In genomic region chr4:128916832-128917231, GRCh38 we compare ENCODE assay signal across 9 cellular contexts.
DNase-seq lines count a peak whose midpoint lies in the region; ATAC-seq, FAIRE-seq and TF ChIP-seq lines count a peak whose summit lies in the region.
"Had no signal": no experiment of that assay in that cellular context is flagged by ENCODE, and none has a peak within 500 bp of the region (broad histone marks: within the 10 kb centered on the region; RNA-seq: fewer than 3 reads in every experiment).

No MANE protein-coding gene starts in this region.

- TF ChIP-seq RAD21 in K562 (CRISPR knock-in tag; conservative IDR thresholded peaks at IDR 0.05 in 1 of 2, IDR thresholded peaks at IDR 0.05 in 1 of 2), result no peak

- H4K20me1 ChIP-seq in K562 (replicated peaks; ENCODE audit: control insufficient read depth, insufficient read depth, low read length), result no peaks in the 10 kb centered on the region

- no peaks in the 10 kb centered on the region for H3K4me1 ChIP-seq in K562 (replicated peaks in 1 of 2; ENCODE audit: control insufficient read depth in 2 of 2, insufficient read depth in 2 of 2, low read length in 2 of 2)

- H3K36me3 ChIP-seq in K562 (ENCODE audit: control insufficient read depth, insufficient read depth, low read length), result no peaks in the 10 kb centered on the region

- intact Hi-C loops in K562 (cut with micrococcal nuclease), result no loop called here

- no peaks in the 10 kb centered on the region for H3K9me3 ChIP-seq in K562 (replicated peaks; ENCODE audit: control insufficient read depth, insufficient read depth, low read depth, low read length)

- no peak overlapping the region for H3K27ac ChIP-seq in K562 (ENCODE audit: extremely low read depth, low read depth, low read length)

- WGBS in K562 (ENCODE audit: insufficient coverage, low coverage, missing lambda C conversion rate), result 65% methylated on average over 6 of the region's 6 CpGs

- TF ChIP-seq EP300 in K562 (IDR thresholded peaks at IDR 0.05; ENCODE audit: low read length), result no peak

- no peak for TF ChIP-seq POLR2A in K562 (conservative IDR thresholded peaks at IDR 0.05)

- POLR2A ChIA-PET in K562 (lab: Yijun Ruan, JAX), result no interaction called here

- H3K4me1 Mint-ChIP-seq in stimulated activated naive CD8-positive, alpha-beta T cell treated with anti-CD3 and anti-CD28 coated beads, Interleukin-15, amount 100 ng/mL, for 72 hours, result peaks cover 18% of the 10 kb centered on the region

- H3K9me1 ChIP-seq in K562 (ENCODE audit: control insufficient read depth, insufficient read depth, low read length), result no peaks in the 10 kb centered on the region

- in situ Hi-C loops in K562 (cut with MboI), result no loop called here

- H3K27me3 ChIP-seq in K562 (ENCODE audit: control insufficient read depth in 2 of 2, insufficient read depth in 2 of 2, low read length in 2 of 2), result no peaks in the 10 kb centered on the region

- peak; percentile 3 for DNase-seq in stimulated activated naive CD8-positive, alpha-beta T cell treated with anti-CD3 and anti-CD28 coated beads, Interleukin-15, Interleukin-2, amounts not matched to agents 100 U/mL and 50 U/mL, for 24 hours
- no peak for DNase-seq in stimulated activated naive CD8-positive, alpha-beta T cell treated with anti-CD3 and anti-CD28 coated beads, Interleukin-15, amount 100 ng/mL, for 72 hours
- DNase-seq in K562 (ENCODE audit: extremely low read depth in 1 of 4, low spot score in 3 of 4), result no peak
- peak; percentile 43 for DNase-seq in ureter (ENCODE audit: low spot score)
- no peak for DNase-seq in RKO (ENCODE audit: low spot score)
- no peak for DNase-seq in NCI-H2029 treated with DMSO at 0.1 percent for 48 hours (lab: John Stamatoyannopoulos, UW)
- DNase-seq in COR-L47 (lab: John Stamatoyannopoulos, UW), result no peak

- H3K4me3 Mint-ChIP-seq in stimulated activated naive CD8-positive, alpha-beta T cell treated with anti-CD3 and anti-CD28 coated beads, Interleukin-15, amount 100 ng/mL, for 72 hours, result no peak overlapping the region
- H3K4me3 Mint-ChIP-seq: activated naive CD8-positive, alpha-beta T cell had no signal

- no peak overlapping the region for H3K4me2 ChIP-seq in K562 (ENCODE audit: insufficient read depth, low read length)

- no peaks in the 10 kb centered on the region for H3K27me3 Mint-ChIP-seq in stimulated activated naive CD8-positive, alpha-beta T cell treated with anti-CD3 and anti-CD28 coated beads, Interleukin-15, amount 100 ng/mL, for 72 hours
- H3K27me3 Mint-ChIP-seq: activated naive CD8-positive, alpha-beta T cell had no signal

- no peak overlapping the region for H2AFZ ChIP-seq in K562 (ENCODE audit: low read depth, low read length)

- no peak for ATAC-seq in stimulated activated naive CD8-positive, alpha-beta T cell treated with anti-CD3 and anti-CD28 coated beads, Interleukin-15, Interleukin-2, amounts not matched to agents 100 U/mL and 50 U/mL, for 24 hours
- no peak for ATAC-seq in stimulated activated naive CD8-positive, alpha-beta T cell treated with anti-CD3 and anti-CD28 coated beads, Interleukin-15, amount 100 ng/mL, for 72 hours
- ATAC-seq in HG03175 (IDR thresholded peaks at IDR 0.05; ENCODE audit: unreplicated experiment) (peak; percentile 94), K562 (no peak)

- no peak for FAIRE-seq in K562 (lab: Jason Lieb, UNC)

- no peak overlapping the region for H3K9ac ChIP-seq in K562 (ENCODE audit: insufficient read depth in 1 of 2, low read depth in 2 of 2, low read length in 2 of 2)

- no peak for TF ChIP-seq CTCF in K562 (IDR thresholded peaks at IDR 0.05 in 2 of 3, conservative IDR thresholded peaks at IDR 0.05 in 1 of 3; ENCODE audit: insufficient read depth in 2 of 3, low read depth in 1 of 3, low read length in 3 of 3)

- peak overlapping the region in 1 of 2 donors; percentile 78 for H3K27ac Mint-ChIP-seq in stimulated activated naive CD8-positive, alpha-beta T cell treated with anti-CD3 and anti-CD28 coated beads, Interleukin-15, amount 100 ng/mL, for 72 hours
- H3K27ac Mint-ChIP-seq: activated naive CD8-positive, alpha-beta T cell had no signal

- no peaks in the 10 kb centered on the region for H3K79me2 ChIP-seq in K562 (ENCODE audit: control insufficient read depth, insufficient read depth, low read length)

- H3K9me3 Mint-ChIP-seq in stimulated activated naive CD8-positive, alpha-beta T cell treated with anti-CD3 and anti-CD28 coated beads, Interleukin-15, amount 100 ng/mL, for 72 hours, result no peaks in the 10 kb centered on the region

- CTCF ChIA-PET in K562 (lab: Yijun Ruan, JAX; ENCODE audit: low intra/inter-chr PET ratio), result no interaction called here

- BruUV-seq in K562 (replicated peaks; lab: Mats Ljungman, UMichigan), result no TSS peak

- no peak overlapping the region for H3K4me3 ChIP-seq in K562

TF ChIP-seq in K562, 482 proteins besides CTCF, POLR2A, EP300 and RAD21:
- peak; percentile 84; the same call in 1 of the 2 replicates for TF ChIP-seq SPI1 (IDR thresholded peaks at IDR 0.05; ENCODE audit: borderline replicate concordance, low read depth, low read length)
- no peak for TF ChIP-seq POLR2H (tag; IDR thresholded peaks at IDR 0.05; ENCODE audit: low read depth)
TF ChIP-seq in K562: peak in this region for 1.

Comparison
In these comparisons a context has a peak if more than half of its experiments do, and no peak if none do; other contexts are left out.
1. DNase-seq: peak in stimulated activated naive CD8-positive, alpha-beta T cell treated with anti-CD3 and anti-CD28 coated beads, Interleukin-15, Interleukin-2, amounts not matched to agents 100 U/mL and 50 U/mL, for 24 hours (single experiment) and ureter (single experiment); none in stimulated activated naive CD8-positive, alpha-beta T cell treated with anti-CD3 and anti-CD28 coated beads, Interleukin-15, amount 100 ng/mL, for 72 hours (0 of 2), K562 (0 of 4), RKO (single experiment), NCI-H2029 treated with DMSO at 0.1 percent for 48 hours (single experiment) and COR-L47 (single experiment).